Comparison of ENCODE assay signal across 8 cellular contexts in the genomic region with DNA sequence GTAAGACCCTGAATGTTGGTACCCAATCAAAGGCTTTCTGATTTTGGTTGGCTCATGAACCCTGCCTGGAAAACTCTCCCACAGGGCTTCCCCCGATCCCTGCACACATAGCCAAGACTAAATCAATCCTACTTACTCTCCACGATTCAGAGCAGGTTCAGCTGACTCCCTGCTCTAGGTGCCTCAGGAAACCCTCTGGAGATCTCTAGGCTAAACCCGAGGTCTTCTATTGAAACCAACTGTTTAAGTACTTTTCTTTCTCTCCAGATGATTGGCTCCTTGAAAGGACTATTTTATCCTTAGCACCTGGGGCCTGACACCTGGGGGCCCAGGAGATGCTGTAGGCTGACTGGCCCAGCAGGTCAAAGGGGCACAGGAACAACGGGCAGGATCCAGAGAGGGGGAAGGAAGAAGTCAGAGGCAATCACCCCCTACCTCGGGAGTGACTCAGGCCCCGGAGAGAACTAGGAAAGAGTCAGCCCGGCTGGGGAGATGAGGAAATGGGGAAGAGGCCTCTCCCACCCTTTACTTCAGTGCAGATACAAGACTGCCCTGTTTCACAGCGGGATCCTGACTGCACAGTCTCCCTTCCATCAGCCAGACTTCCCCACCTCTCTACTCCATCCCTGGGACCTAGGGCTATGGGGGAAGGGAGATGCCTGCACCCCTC. TPM values are rescaled to one million over a fixed set of nuclear protein-coding genes. Genes with fewer than 3 reads are reported as not detected.
DNase-seq lines count a peak whose midpoint lies in the region; ATAC-seq and TF ChIP-seq lines count a peak whose summit lies in the region.

No MANE protein-coding gene starts in this region.

- H3K27me3 Mint-ChIP-seq in neural crest cell (ENCODE audit: low read depth), result no peaks in the 10 kb centered on the region

- H3K36me3 Mint-ChIP-seq in neural crest cell (ENCODE audit: low read depth), result no peaks in the 10 kb centered on the region

- peak overlapping the region; percentile 93 for H3K4me3 Mint-ChIP-seq in neural crest cell

- peak overlapping the region; percentile 73 for H3K4me3 ChIP-seq in effector memory CD4-positive, alpha-beta T cell (ENCODE audit: insufficient read depth, low read depth, low read length, poor library complexity, severe bottlenecking)

- peak overlapping the region; percentile 66 for H3K27ac Mint-ChIP-seq in neural crest cell (ENCODE audit: unreplicated experiment)

- no peaks in the 10 kb centered on the region for H3K9me3 Mint-ChIP-seq in neural crest cell

- peak overlapping the region; percentile 65 for H3K27ac ChIP-seq in effector memory CD4-positive, alpha-beta T cell (ENCODE audit: insufficient read depth, low read length, poor library complexity, severe bottlenecking)

- no peaks in the 10 kb centered on the region for H3K27me3 ChIP-seq in effector memory CD4-positive, alpha-beta T cell (replicated peaks; ENCODE audit: control insufficient read depth, insufficient read depth, low read length, poor library complexity, severe bottlenecking)

- peaks cover 55% of the 10 kb centered on the region for H3K4me1 Mint-ChIP-seq in neural crest cell

- peaks cover 20% of the 10 kb centered on the region for H3K36me3 ChIP-seq in effector memory CD4-positive, alpha-beta T cell (ENCODE audit: control insufficient read depth, insufficient read depth, low read length)

- H3K4me1 ChIP-seq in effector memory CD4-positive, alpha-beta T cell (ENCODE audit: control insufficient read depth, insufficient read depth, low read length, poor library complexity, severe bottlenecking), result peaks cover 27% of the 10 kb centered on the region

- no peak for TF ChIP-seq CTCF in neural crest cell (conservative IDR thresholded peaks at IDR 0.05)

- no peaks in the 10 kb centered on the region for H3K9me3 ChIP-seq in effector memory CD4-positive, alpha-beta T cell (ENCODE audit: control insufficient read depth, low read length)

- ATAC-seq in GM18520 (IDR thresholded peaks at IDR 0.05; ENCODE audit: unreplicated experiment) (no peak), GM21526 (IDR thresholded peaks at IDR 0.05; ENCODE audit: low FRiP score, unreplicated experiment) (no peak)

- peak; percentile 15 for DNase-seq in NCI-H82 (lab: John Stamatoyannopoulos, UW)
- no peak for DNase-seq in NCI-H82 treated with DMSO at 0.1 percent for 48 hours (lab: John Stamatoyannopoulos, UW; ENCODE audit: unreplicated experiment)
- DNase-seq in OCI-M1 (lab: John Stamatoyannopoulos, UW), result peak; percentile 53
- no peak for DNase-seq in effector memory CD4-positive, alpha-beta T cell
- DNase-seq in neural crest cell (ENCODE audit: low read depth, low spot score), result no peak
- DNase-seq in SW480 (ENCODE audit: low spot score), result no peak

RNA-seq across cellular contexts. Expression of a gene that starts 2.0 kb away (rescaled TPM):
- total RNA-seq in neural crest cell, result 39.7 and 45.6 TPM in 2 replicates

RNA-seq across cellular contexts. Expression of a gene that starts 6.3 kb away (rescaled TPM):
- not detected in 2 replicates for total RNA-seq in neural crest cell

RNA-seq across cellular contexts. Expression of a gene that starts 13.1 kb away (rescaled TPM):
- 74.8 and 85.2 TPM in 2 replicates for total RNA-seq in neural crest cell

RNA-seq across cellular contexts. Expression of a gene that starts 14.1 kb away (rescaled TPM):
- total RNA-seq in neural crest cell, result 2.3 and 2.9 TPM in 2 replicates

RNA-seq across cellular contexts. Expression of a gene that starts 27.0 kb away (rescaled TPM):
- 59.9 and 60.9 TPM in 2 replicates for total RNA-seq in neural crest cell

Comparison
In these comparisons a context has a peak if more than half of its experiments do, and no peak if none do; other contexts are left out.
1. DNase-seq: peak in NCI-H82 (single experiment) and OCI-M1 (single experiment); none in NCI-H82 treated with DMSO at 0.1 percent for 48 hours (single experiment), effector memory CD4-positive, alpha-beta T cell (0 of 3), neural crest cell (single experiment) and SW480 (single experiment).